ENCODE assay signal across 7 cellular contexts in the genomic region with DNA sequence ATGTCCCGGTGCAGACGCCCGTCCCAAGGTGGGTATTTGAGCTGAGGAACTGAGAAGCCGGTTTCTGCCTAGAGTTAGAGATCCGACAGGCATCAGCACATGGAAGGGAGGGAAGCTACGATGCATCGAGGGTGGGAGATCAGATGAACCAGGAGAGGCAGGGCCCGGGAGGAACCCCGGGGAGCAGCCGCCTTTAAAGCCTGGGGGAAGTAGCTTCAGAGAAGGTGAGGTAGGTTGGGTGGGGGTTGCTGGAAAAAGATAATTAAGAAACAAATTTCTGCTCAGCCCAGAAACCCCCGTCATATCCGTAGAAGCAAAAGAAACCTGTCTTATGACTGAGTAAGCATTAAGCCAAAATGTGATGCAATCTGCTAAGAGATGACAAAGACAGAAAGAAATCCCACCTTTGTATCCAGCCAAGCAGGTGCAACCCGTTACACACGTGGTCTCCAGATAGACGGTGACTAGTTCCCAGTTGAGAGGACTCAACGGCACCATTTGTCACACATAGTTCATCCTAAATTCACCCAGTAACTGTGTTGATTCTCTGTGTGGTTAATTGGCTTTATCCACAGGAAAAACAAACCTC. TPM values are rescaled to one million over a fixed set of nuclear protein-coding genes. Genes with fewer than 3 reads are reported as not detected.
"Had no signal": no experiment of that assay in that cellular context is flagged by ENCODE, and none has a peak within 500 bp of the region (broad histone marks: within the 10 kb centered on the region; RNA-seq: fewer than 3 reads in every experiment).

No MANE protein-coding gene starts in this region.

RNA-seq across cellular contexts. Expression of a gene that starts 9.0 kb away (rescaled TPM):
- total RNA-seq: activated B cell treated with CpG ODN at 0.5 μM for 24 hours; activated CD4-positive, alpha-beta memory T cell treated with anti-CD3 and anti-CD28 coated beads for 36 hours; activated naive CD4-positive, alpha-beta T cell treated with anti-CD3 and anti-CD28 coated beads for 36 hours; activated naive CD4-positive, alpha-beta T cell treated with anti-CD3 and anti-CD28 coated beads, Interleukin-2, amount 50 U/mL, for 72 hours; activated T-cell treated with anti-CD3 and anti-CD28 coated beads, Interleukin-2, amount 50 U/mL, for 4 hours; activated T-helper 1 cell treated with anti-CD3 and anti-CD28 coated beads, Interleukin-12 subunit alpha, Interleukin-12 subunit beta, Interleukin-2, Interleukin-4 antibody, amounts not matched to agents 30 ng/mL and 10 ng/mL and 1 ng/mL, durations not matched to agents 14 hours and 24 hours and 36 hours; astrocyte had no signal
